12 cellular contexts compared by ENCODE assay signal in the genomic region with DNA sequence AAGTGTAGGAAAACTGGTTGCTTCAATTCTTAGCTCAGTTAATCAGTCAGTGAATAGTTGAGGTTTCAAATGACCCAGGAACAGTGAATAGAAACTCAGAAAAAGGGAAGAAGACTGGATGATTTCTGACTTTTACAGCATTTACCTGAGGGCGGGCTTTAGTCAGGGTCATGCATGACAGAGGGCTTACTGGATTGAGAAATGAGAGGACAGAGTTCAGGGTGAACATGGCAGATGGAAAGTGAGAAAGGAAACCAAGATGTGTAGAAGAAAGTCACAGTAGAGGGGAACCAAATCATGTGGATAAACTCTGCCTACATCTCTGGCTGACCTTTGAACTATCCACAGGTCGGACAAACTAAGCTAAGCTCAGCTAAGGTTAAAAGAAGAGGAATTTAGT.
DNase-seq lines count a peak whose midpoint lies in the region; ATAC-seq, FAIRE-seq and TF ChIP-seq lines count a peak whose summit lies in the region.
"Had no signal": no experiment of that assay in that cellular context is flagged by ENCODE, and none has a peak within 500 bp of the region (broad histone marks: within the 10 kb centered on the region; RNA-seq: fewer than 3 reads in every experiment).

No MANE protein-coding gene starts in this region.

- H3K36me3 Mint-ChIP-seq in endothelial cell (ENCODE audit: low read depth, unreplicated experiment) = no peaks in the 10 kb centered on the region

- H3K4me1 Mint-ChIP-seq in endothelial cell (ENCODE audit: unreplicated experiment) = no peaks in the 10 kb centered on the region

- no peak overlapping the region for H3K27ac Mint-ChIP-seq in endothelial cell (ENCODE audit: unreplicated experiment)

- TF ChIP-seq CTCF in GM13976 (IDR thresholded peaks at IDR 0.05; ENCODE audit: borderline replicate concordance, control extremely low read depth, extremely low read depth, insufficient read depth, missing control alignments) (no peak), D721Med (IDR thresholded peaks at IDR 0.05; ENCODE audit: insufficient read depth, missing control alignments) (no peak), endothelial cell (IDR thresholded peaks at IDR 0.05; ENCODE audit: unreplicated experiment) (no peak)

- no peak for FAIRE-seq in D721Med (lab: Jason Lieb, UNC)

- no peak overlapping the region for H3K4me3 Mint-ChIP-seq in endothelial cell (ENCODE audit: unreplicated experiment)

- H3K27me3 Mint-ChIP-seq in endothelial cell (ENCODE audit: unreplicated experiment) = no peaks in the 10 kb centered on the region

- H3K9me3 Mint-ChIP-seq in endothelial cell (ENCODE audit: unreplicated experiment) = no peaks in the 10 kb centered on the region

- peak; percentile 27 for DNase-seq in GM13976 (ENCODE audit: low spot score)
- DNase-seq in D721Med (ENCODE audit: insufficient read length, low spot score) = no peak
- DNase-seq in NCI-H69 (lab: John Stamatoyannopoulos, UW) = no peak
- DNase-seq in endothelial cell (ENCODE audit: low spot score) = no peak
- no peak for DNase-seq in NCI-H128 (lab: John Stamatoyannopoulos, UW; ENCODE audit: unreplicated experiment)
- DNase-seq: activated naive CD4-positive, alpha-beta T cell; foreskin keratinocyte; mesenchymal stem cell; sigmoid colon had no signal

- peak; percentile 90 for ATAC-seq in GM19438 (IDR thresholded peaks at IDR 0.05; ENCODE audit: low read depth, unreplicated experiment)
- peak; percentile 94 for ATAC-seq in HG02870 (IDR thresholded peaks at IDR 0.05; ENCODE audit: unreplicated experiment)
- ATAC-seq in HG03558 (IDR thresholded peaks at IDR 0.05; ENCODE audit: extremely low read depth, unreplicated experiment) = peak; percentile 90
- ATAC-seq: foreskin keratinocyte had no signal

- in situ Hi-C loops in GM13976 (cut with MboI; ENCODE audit: low sequenced_read_pairs, unreplicated experiment) = no loop called here
